33 cellular contexts compared by ENCODE assay signal in the genomic region with DNA sequence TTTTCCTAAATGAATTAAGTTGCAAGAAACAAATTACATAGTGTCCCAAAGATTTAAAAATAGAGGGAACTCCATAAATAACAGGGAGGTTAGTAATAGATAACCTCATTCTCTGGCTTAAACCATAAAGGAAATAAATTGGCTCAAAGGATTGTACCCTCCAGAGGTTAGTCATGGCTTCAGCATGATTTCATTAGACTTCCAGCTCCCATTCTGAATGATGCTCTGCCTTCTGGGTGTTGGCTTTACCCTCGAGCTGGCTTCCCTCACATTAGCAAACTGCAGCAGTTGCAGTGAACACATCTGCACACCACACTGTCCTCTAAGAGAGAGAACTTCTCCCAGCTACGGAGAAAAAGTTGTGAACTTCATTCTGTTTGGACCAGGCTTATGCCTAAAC.
"Had no signal": no experiment of that assay in that cellular context is flagged by ENCODE, and none has a peak within 500 bp of the region (broad histone marks: within the 10 kb centered on the region; RNA-seq: fewer than 3 reads in every experiment).

No MANE protein-coding gene starts in this region.

- H3K4me1 Mint-ChIP-seq: activated CD4-positive, alpha-beta T cell treated with anti-CD3 and anti-CD28 coated beads for 36 hours; activated naive CD8-positive, alpha-beta T cell treated with anti-CD3 and anti-CD28 coated beads for 36 hours; immature natural killer cell; mesothelial cell of epicardium; naive thymus-derived CD4-positive, alpha-beta T cell had no signal

- H3K4me3 Mint-ChIP-seq: activated CD4-positive, alpha-beta T cell treated with anti-CD3 and anti-CD28 coated beads for 36 hours; activated naive CD4-positive, alpha-beta T cell treated with anti-CD3 and anti-CD28 coated beads for 36 hours; activated naive CD8-positive, alpha-beta T cell treated with anti-CD3 and anti-CD28 coated beads for 36 hours; activated T-helper 1 cell treated with anti-CD3 and anti-CD28 coated beads, Interleukin-12 subunit alpha, Interleukin-12 subunit beta, Interleukin-2, Interleukin-4 antibody, amounts not matched to agents 30 ng/mL and 10 ng/mL and 1 ng/mL, durations not matched to agents 14 hours and 24 hours and 36 hours; immature natural killer cell; mesothelial cell of epicardium; naive thymus-derived CD4-positive, alpha-beta T cell had no signal

- H3K27me3 ChIP-seq: breast epithelium, esophagus squamous epithelium, gastroesophageal sphincter, pancreas, suprapubic skin, tibial nerve had no signal

- H3K9me3 ChIP-seq: breast epithelium, esophagus squamous epithelium, gastroesophageal sphincter, pancreas, prostate gland, suprapubic skin, tibial nerve had no signal

- H3K27ac ChIP-seq: breast epithelium, epithelial cell of prostate, esophagus squamous epithelium, gastroesophageal sphincter, pancreas, prostate gland, suprapubic skin, tibial nerve had no signal

- H3K4me1 ChIP-seq: breast epithelium, esophagus squamous epithelium, gastroesophageal sphincter, pancreas, prostate gland, suprapubic skin, tibial nerve had no signal

- H3K27ac Mint-ChIP-seq: activated CD4-positive, alpha-beta T cell treated with anti-CD3 and anti-CD28 coated beads for 36 hours; activated naive CD4-positive, alpha-beta T cell treated with anti-CD3 and anti-CD28 coated beads for 36 hours; activated naive CD8-positive, alpha-beta T cell treated with anti-CD3 and anti-CD28 coated beads for 36 hours; activated T-helper 1 cell treated with anti-CD3 and anti-CD28 coated beads, Interleukin-12 subunit alpha, Interleukin-12 subunit beta, Interleukin-2, Interleukin-4 antibody, amounts not matched to agents 30 ng/mL and 10 ng/mL and 1 ng/mL, durations not matched to agents 14 hours and 24 hours and 36 hours; immature natural killer cell; mesothelial cell of epicardium; naive thymus-derived CD4-positive, alpha-beta T cell had no signal

- H3K4me3 ChIP-seq: breast epithelium, esophagus squamous epithelium, gastroesophageal sphincter, pancreas, prostate gland, suprapubic skin, tibial nerve had no signal

- DNase-seq: activated CD4-positive, alpha-beta T cell treated with anti-CD3 and anti-CD28 coated beads for 36 hours; activated CD4-positive, alpha-beta T cell treated with anti-CD3 and anti-CD28 coated beads, Interleukin-2, amount 50 U/mL, for 4 hours; activated CD4-positive, CD25-positive, alpha-beta regulatory T cell; activated effector memory CD4-positive, alpha-beta T cell treated with anti-CD3 and anti-CD28 coated beads, Interleukin-2, amount 50 U/mL, for 16 hours; activated naive CD4-positive, alpha-beta T cell treated with anti-CD3 and anti-CD28 coated beads for 36 hours; activated naive CD8-positive, alpha-beta T cell treated with anti-CD3 and anti-CD28 coated beads for 36 hours; activated T-cell treated with anti-CD3 and anti-CD28 coated beads for 4 hours; dermis blood vessel endothelial cell; effector CD8-positive, alpha-beta T cell; esophagus squamous epithelium; head of caudate nucleus; hypothalamus; immature natural killer cell; kidney; left colon; naive thymus-derived CD4-positive, alpha-beta T cell; nucleus accumbens; pancreas; retina; stimulated activated CD4-positive, alpha-beta T cell treated with anti-CD3 and anti-CD28 coated beads, Interleukin-15, amount 100 ng/mL, for 24 hours; stimulated activated CD4-positive, alpha-beta T cell treated with anti-CD3 and anti-CD28 coated beads, Interleukin-2, amount 100 ng/mL, for 24 hours; stimulated activated naive CD4-positive, alpha-beta T cell; T-helper 1 cell had no signal

- H3K36me3 ChIP-seq: breast epithelium, esophagus squamous epithelium, gastroesophageal sphincter, pancreas, prostate gland, suprapubic skin, tibial nerve had no signal

- FAIRE-seq: colon, endometrium, kidney, pancreas had no signal

- H3K36me3 Mint-ChIP-seq: activated naive CD8-positive, alpha-beta T cell treated with anti-CD3 and anti-CD28 coated beads for 36 hours; immature natural killer cell; mesothelial cell of epicardium; naive thymus-derived CD4-positive, alpha-beta T cell had no signal

- ATAC-seq: activated CD4-positive, alpha-beta T cell treated with anti-CD3 and anti-CD28 coated beads for 36 hours; gastroesophageal sphincter; left colon; naive thymus-derived CD4-positive, alpha-beta T cell; pancreas had no signal

- H3K9me3 Mint-ChIP-seq: activated naive CD4-positive, alpha-beta T cell treated with anti-CD3 and anti-CD28 coated beads for 36 hours; activated naive CD8-positive, alpha-beta T cell treated with anti-CD3 and anti-CD28 coated beads for 36 hours; activated T-helper 1 cell treated with anti-CD3 and anti-CD28 coated beads, Interleukin-12 subunit alpha, Interleukin-12 subunit beta, Interleukin-2, Interleukin-4 antibody, amounts not matched to agents 30 ng/mL and 10 ng/mL and 1 ng/mL, durations not matched to agents 14 hours and 24 hours and 36 hours; immature natural killer cell; mesothelial cell of epicardium had no signal
